ENCODE assay signal across 8 cellular contexts in genomic region chr6:150072201-150072600, GRCh38. TPM values are rescaled to one million over a fixed set of nuclear protein-coding genes. Genes with fewer than 3 reads are reported as not detected.
DNase-seq lines count a peak whose midpoint lies in the region; ATAC-seq and TF ChIP-seq lines count a peak whose summit lies in the region.

No MANE protein-coding gene starts in this region.

- no peak overlapping the region for H3K27ac Mint-ChIP-seq in activated T-helper 17 cell treated with anti-CD3 and anti-CD28 coated beads, Interleukin-2, amount 50 U/mL, for 72 hours

- no peaks in the 10 kb centered on the region for H3K36me3 Mint-ChIP-seq in activated T-helper 17 cell treated with anti-CD3 and anti-CD28 coated beads, Interleukin-2, amount 50 U/mL, for 72 hours (ENCODE audit: low read depth)

- H3K9me3 ChIP-seq in mucosa of rectum (ENCODE audit: control insufficient read depth in 2 of 2, low read length in 2 of 2) = no peaks in the 10 kb centered on the region

- no peak for TF ChIP-seq POLR2A in GM18505 (IDR thresholded peaks at IDR 0.05; ENCODE audit: borderline replicate concordance, extremely low read depth, insufficient read depth, insufficient read length)

- H3K27me3 ChIP-seq in mucosa of rectum (ENCODE audit: control insufficient read depth in 2 of 2, insufficient read depth in 2 of 2, low read length in 2 of 2) = no peaks in the 10 kb centered on the region

- no peaks in the 10 kb centered on the region for H3K36me3 ChIP-seq in mucosa of rectum (ENCODE audit: control insufficient read depth in 2 of 2, insufficient read depth in 2 of 2, low read length in 2 of 2)

- H3K27me3 Mint-ChIP-seq in activated T-helper 17 cell treated with anti-CD3 and anti-CD28 coated beads, Interleukin-2, amount 50 U/mL, for 72 hours = peaks cover 28% of the 10 kb centered on the region

- peak; percentile 57 for ATAC-seq in activated T-helper 17 cell treated with anti-CD3 and anti-CD28 coated beads, Interleukin-2, amount 50 U/mL, for 72 hours (replicated peaks)
- ATAC-seq in GM18868 (IDR thresholded peaks at IDR 0.05; ENCODE audit: unreplicated experiment) (no peak), sciatic nerve (no peak), GM18505 (IDR thresholded peaks at IDR 0.05; ENCODE audit: unreplicated experiment) (no peak)

- H3K27ac ChIP-seq in mucosa of rectum (ENCODE audit: low read depth in 2 of 2, low read length in 2 of 2) = peak overlapping the region; percentile 43 to 67

- peak overlapping the region in 1 of 2 donors; percentile 42 for H3K9ac ChIP-seq in mucosa of rectum (ENCODE audit: low read depth in 1 of 2, low read length in 2 of 2)

- intact Hi-C loops in sciatic nerve (cut with DNase I) = loop anchor here (10.0 kb wide), 2 partner anchors 323 to 743 kb away; no protein-coding TSS in a partner anchor

- DNase-seq in GM03348 (ENCODE audit: low spot score) = peak; percentile 48
- DNase-seq in NCI-H460 (ENCODE audit: extremely low read depth, low read depth) = peak; percentile 75
- no peak for DNase-seq in sciatic nerve (ENCODE audit: low spot score)
- no peak for DNase-seq in DMS114 treated with DMSO at 0.1 percent for 48 hours (lab: John Stamatoyannopoulos, UW; ENCODE audit: unreplicated experiment)

- H3K4me3 ChIP-seq in mucosa of rectum (ENCODE audit: low read length in 2 of 2) = no peak overlapping the region

- peaks cover 11% of the 10 kb centered on the region for H3K4me1 Mint-ChIP-seq in activated T-helper 17 cell treated with anti-CD3 and anti-CD28 coated beads, Interleukin-2, amount 50 U/mL, for 72 hours

- no peaks in the 10 kb centered on the region for H3K9me3 Mint-ChIP-seq in activated T-helper 17 cell treated with anti-CD3 and anti-CD28 coated beads, Interleukin-2, amount 50 U/mL, for 72 hours

- peaks cover 8 to 13% of the 10 kb centered on the region in 2 donors for H3K4me1 ChIP-seq in mucosa of rectum (ENCODE audit: control insufficient read depth in 2 of 2, insufficient read depth in 2 of 2, low read length in 2 of 2)

- no peak overlapping the region for H3K4me3 Mint-ChIP-seq in activated T-helper 17 cell treated with anti-CD3 and anti-CD28 coated beads, Interleukin-2, amount 50 U/mL, for 72 hours

RNA-seq across cellular contexts. Expression of gene ULBP3, which starts 3.3 kb away (rescaled TPM):
- total RNA-seq in NCI-H460 (2014; rRNA removed; shearing (Covaris generic)) = 6.5 and 9.4 TPM in 2 replicates
- polyA plus RNA-seq in NCI-H460 (2014; cell fraction: nucleus; rRNA removed) = 4.5 and 14.9 TPM in 2 replicates
- total RNA-seq in activated T-helper 17 cell treated with anti-CD3 and anti-CD28 coated beads, Interleukin-2, amount 50 U/mL, for 72 hours = 1 to 10 TPM in 1 of 2 donors, not detected in 1; 1.1 TPM
- total RNA-seq in sciatic nerve = 2.9 TPM

RNA-seq across cellular contexts. Expression of gene RAET1L, which starts 46.9 kb away (rescaled TPM):
- 0.20 TPM in 1 of 2 replicates, not detected in the other for total RNA-seq in NCI-H460 (2014; rRNA removed; shearing (Covaris generic))
- not detected in 2 replicates for polyA plus RNA-seq in NCI-H460 (2014; cell fraction: nucleus; rRNA removed)
- not detected for total RNA-seq in activated T-helper 17 cell treated with anti-CD3 and anti-CD28 coated beads, Interleukin-2, amount 50 U/mL, for 72 hours
- total RNA-seq in sciatic nerve = not detected

Comparison
In these comparisons a context has a peak if more than half of its experiments do, and no peak if none do; other contexts are left out.
1. DNase-seq: peak in GM03348 (single experiment) and NCI-H460 (single experiment); none in sciatic nerve (single experiment) and DMS114 treated with DMSO at 0.1 percent for 48 hours (single experiment).